In genomic region chr4:146458594-146458993, GRCh38 we compare ENCODE assay signal across 11 cellular contexts.
DNase-seq lines count a peak whose midpoint lies in the region; ATAC-seq, FAIRE-seq and TF ChIP-seq lines count a peak whose summit lies in the region.
"Had no signal": no experiment of that assay in that cellular context is flagged by ENCODE, and none has a peak within 500 bp of the region (broad histone marks: within the 10 kb centered on the region; RNA-seq: fewer than 3 reads in every experiment).

No MANE protein-coding gene starts in this region.

- no peak overlapping the region for H3K4me3 Mint-ChIP-seq in endothelial cell (ENCODE audit: unreplicated experiment)
- H3K4me3 Mint-ChIP-seq: nephron had no signal

- DNase-seq in NCI-H2081 treated with DMSO at 0.1 percent for 48 hours (lab: John Stamatoyannopoulos, UW) (no peak), NCI-H2029 treated with DMSO at 0.1 percent for 48 hours (lab: John Stamatoyannopoulos, UW) (no peak), endothelial cell (ENCODE audit: low spot score) (no peak)
- no peak for DNase-seq in effector CD4-positive, alpha-beta T cell
- DNase-seq: NCI-H2171 treated with DMSO at 0.1 percent for 48 hours had no signal

- ATAC-seq in GM18909 (IDR thresholded peaks at IDR 0.05; ENCODE audit: poor library complexity, unreplicated experiment) = peak; percentile 88
- ATAC-seq in GM21737 (IDR thresholded peaks at IDR 0.05; ENCODE audit: unreplicated experiment) = peak; percentile 74
- ATAC-seq in HG03565 (IDR thresholded peaks at IDR 0.05; ENCODE audit: unreplicated experiment) = peak; percentile 89
- ATAC-seq: esophagus mucosa had no signal

- no peaks in the 10 kb centered on the region for H3K9me3 Mint-ChIP-seq in endothelial cell (ENCODE audit: unreplicated experiment)
- H3K9me3 Mint-ChIP-seq: nephron had no signal

- FAIRE-seq in islet of Langerhans (lab: Jason Lieb, UNC) = peak; percentile 30

- H3K36me3 Mint-ChIP-seq in endothelial cell (ENCODE audit: low read depth, unreplicated experiment) = no peaks in the 10 kb centered on the region

- TF ChIP-seq CTCF in endothelial cell (IDR thresholded peaks at IDR 0.05; ENCODE audit: unreplicated experiment) = no peak

- H3K27ac Mint-ChIP-seq in endothelial cell (ENCODE audit: unreplicated experiment) = no peak overlapping the region
- H3K27ac Mint-ChIP-seq: nephron had no signal

- H3K4me1 Mint-ChIP-seq in endothelial cell (ENCODE audit: unreplicated experiment) = no peaks in the 10 kb centered on the region
- H3K4me1 Mint-ChIP-seq: nephron had no signal

- no peaks in the 10 kb centered on the region for H3K27me3 Mint-ChIP-seq in endothelial cell (ENCODE audit: unreplicated experiment)
